Comparison of ENCODE assay signal across 23 cellular contexts in the genomic region with DNA sequence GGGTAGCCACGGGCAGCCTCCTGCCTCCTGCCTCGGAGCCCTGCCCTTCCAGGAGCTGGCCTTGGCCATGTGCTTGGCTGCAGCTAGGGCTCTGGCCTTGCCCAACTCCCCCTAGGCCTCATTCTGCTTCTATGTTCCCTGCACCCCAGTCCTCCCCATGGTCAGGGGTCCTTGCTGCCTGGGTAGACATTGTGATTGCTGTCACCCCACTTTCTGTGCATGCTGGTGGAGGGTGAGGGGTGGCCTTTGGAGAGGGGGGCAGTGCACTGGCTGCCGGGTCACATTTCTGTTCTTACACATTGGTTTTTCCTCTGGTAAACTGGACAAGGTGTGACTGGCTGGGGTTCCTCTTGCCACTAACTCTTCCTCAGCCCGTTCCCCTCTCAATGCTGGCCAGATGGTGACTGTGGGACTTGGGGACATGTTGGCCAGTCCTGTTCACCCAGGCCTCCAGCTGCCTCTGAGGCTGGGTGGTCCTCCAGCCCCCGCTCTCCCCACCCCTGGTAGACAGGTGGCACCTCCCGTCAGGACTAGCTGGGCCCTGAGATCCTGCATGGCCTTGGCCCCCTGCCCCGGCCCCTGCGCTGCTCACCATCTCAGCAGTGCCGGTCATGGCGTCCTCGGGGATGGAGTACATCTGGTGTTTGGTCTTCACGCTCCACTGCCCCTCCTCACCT. TPM values are rescaled to one million over a fixed set of nuclear protein-coding genes. Genes with fewer than 3 reads are reported as not detected.
DNase-seq lines count a peak whose midpoint lies in the region; TF ChIP-seq lines count a peak whose summit lies in the region.
"Had no signal": no experiment of that assay in that cellular context is flagged by ENCODE, and none has a peak within 500 bp of the region (broad histone marks: within the 10 kb centered on the region; RNA-seq: fewer than 3 reads in every experiment).

No MANE protein-coding gene starts in this region.

- H3K79me2 ChIP-seq in osteoblast (ENCODE audit: insufficient read depth, low read length) = no peaks in the 10 kb centered on the region

- H3K36me3 ChIP-seq in osteoblast (ENCODE audit: insufficient read depth, low read length) = no peaks in the 10 kb centered on the region
- H3K36me3 ChIP-seq: ascending aorta, cardiac muscle cell, gastrocnemius medialis, left lung, vagina had no signal

- no peak for TF ChIP-seq CTCF in osteoblast (IDR thresholded peaks at IDR 0.05; ENCODE audit: extremely low read depth, low read depth, low read length)

- H3K9me3 ChIP-seq in osteoblast (ENCODE audit: low read depth, low read length) = no peaks in the 10 kb centered on the region
- H3K9me3 ChIP-seq: ascending aorta, gastrocnemius medialis, left lung, testis, vagina had no signal

- DNase-seq in DMS 273 (lab: John Stamatoyannopoulos, UW; ENCODE audit: unreplicated experiment) (peak; percentile 65), DMS 273 treated with DMSO at 0.1 percent for 48 hours (lab: John Stamatoyannopoulos, UW) (no peak), ecto neural progenitor cell (ENCODE audit: low spot score) (peak; percentile 27), osteoblast (ENCODE audit: insufficient read length, low spot score, missing footprints) (peak; percentile 44), ACHN (no peak), dermis blood vessel endothelial cell (no peak)
- DNase-seq: activated naive CD8-positive, alpha-beta T cell treated with anti-CD3 and anti-CD28 coated beads, Interleukin-2, amount 10 ng/mL, durations not matched to agents 7 days and 5 days; DND-41; gastrocnemius medialis; hypothalamus; immature natural killer cell; left lung; naive B cell; NCI-H146; nucleus accumbens; OCI-M1; stimulated activated naive CD8-positive, alpha-beta T cell treated with anti-CD3 and anti-CD28 coated beads, Interleukin-15, Interleukin-2, amounts not matched to agents 100 U/mL and 50 U/mL, for 24 hours; testis had no signal

- H4K20me1 ChIP-seq in osteoblast (ENCODE audit: insufficient read depth, low read length) = no peaks in the 10 kb centered on the region

- H3K4me2 ChIP-seq in osteoblast (ENCODE audit: insufficient read depth, low read length) = no peak overlapping the region

- in situ Hi-C loops in ACHN (cut with HindIII; ENCODE audit: low pct_ligation_motif_present, low pct_unique_long_range_greater_than_20kb, low sequenced_read_pairs) = no loop called here

- H3K4me1 ChIP-seq in osteoblast (ENCODE audit: insufficient read depth, low read length) = no peaks in the 10 kb centered on the region
- H3K4me1 ChIP-seq: ascending aorta, gastrocnemius medialis, testis had no signal

- H3K27me3 ChIP-seq in osteoblast (ENCODE audit: insufficient read depth, low read length) = peaks cover 3% of the 10 kb centered on the region
- H3K27me3 ChIP-seq: ascending aorta, cardiac muscle cell, testis, vagina had no signal

- no peak overlapping the region for H3K4me3 ChIP-seq in osteoblast (ENCODE audit: insufficient read depth, low read length)
- H3K4me3 ChIP-seq: ascending aorta, cardiac muscle cell, gastrocnemius medialis, left lung, testis, vagina had no signal

- H3K27ac ChIP-seq in osteoblast (ENCODE audit: low read depth, low read length) = no peak overlapping the region
- H3K27ac ChIP-seq: 22Rv1, ascending aorta, cardiac muscle cell, gastrocnemius medialis, left lung, testis, vagina had no signal

- H2AFZ ChIP-seq in osteoblast (ENCODE audit: low read length) = no peak overlapping the region

RNA-seq across cellular contexts. Expression of a gene that starts 10.7 kb away (rescaled TPM):
- not detected in 2 replicates for total RNA-seq in osteoblast
- total RNA-seq in dermis blood vessel endothelial cell = not detected in 2 replicates
- total RNA-seq: activated naive CD8-positive, alpha-beta T cell treated with anti-CD3 and anti-CD28 coated beads, Interleukin-2, amount 10 ng/mL, durations not matched to agents 7 days and 5 days; activated T-helper 17 cell treated with anti-CD3 and anti-CD28 coated beads, Interleukin-2, amount 50 U/mL, for 72 hours; ascending aorta; vagina had no signal

RNA-seq across cellular contexts. Expression of a gene that starts 28.5 kb away (rescaled TPM):
- total RNA-seq in osteoblast (69.2 and 80.3 TPM in 2 replicates), dermis blood vessel endothelial cell (44.4 and 89.1 TPM in 2 replicates)

RNA-seq across cellular contexts. Expression of a gene that starts 37.4 kb away (rescaled TPM):
- total RNA-seq in osteoblast (not detected in 2 replicates), dermis blood vessel endothelial cell (0.23 TPM in 1 of 2 replicates, not detected in the other)

RNA-seq across cellular contexts. Expression of a gene that starts 47.7 kb away (rescaled TPM):
- total RNA-seq in osteoblast (219 and 267 TPM in 2 replicates), dermis blood vessel endothelial cell (12.9 and 40.4 TPM in 2 replicates)

RNA-seq across cellular contexts. Expression of a gene that starts 49.0 kb away (rescaled TPM):
- total RNA-seq in osteoblast = 90.1 and 95.2 TPM in 2 replicates
- total RNA-seq in dermis blood vessel endothelial cell = 77.9 and 93.4 TPM in 2 replicates

Comparison
In these comparisons a context has a peak if more than half of its experiments do, and no peak if none do; other contexts are left out.
1. DNase-seq: peak in DMS 273 (single experiment), ecto neural progenitor cell (single experiment) and osteoblast (single experiment); none in DMS 273 treated with DMSO at 0.1 percent for 48 hours (single experiment), ACHN (single experiment) and dermis blood vessel endothelial cell (single experiment).